24 cellular contexts compared by ENCODE assay signal in genomic region chr16:48008011-48008410, GRCh38.
"Had no signal": no experiment of that assay in that cellular context is flagged by ENCODE, and none has a peak within 500 bp of the region (broad histone marks: within the 10 kb centered on the region; RNA-seq: fewer than 3 reads in every experiment).

No MANE protein-coding gene starts in this region.

- H3K27me3 ChIP-seq: dorsolateral prefrontal cortex, gastrocnemius medialis, pancreas, right lobe of liver, thyroid gland had no signal

- DNase-seq: cerebellar nuclear complex; dorsolateral prefrontal cortex; effector CD4-positive, alpha-beta T cell; foreskin fibroblast; gastrocnemius medialis; kidney; left colon; left ventricle myocardium superior; lower lobe of right lung; naive thymus-derived CD8-positive, alpha-beta T cell; nephron progenitor cell; occipital lobe; pancreas; retina; right lobe of liver; small intestine; stimulated activated CD4-positive, alpha-beta T cell treated with anti-CD3 and anti-CD28 coated beads, Interleukin-12 subunit alpha, Interleukin-12 subunit beta, amount 100 ng/mL, for 4 hours; stimulated activated CD4-positive, alpha-beta T cell treated with anti-CD3 and anti-CD28 coated beads, Interleukin-1b, Interleukin-23, amount 100 ng/mL, for 48 hours; stimulated activated CD4-positive, alpha-beta T cell treated with anti-CD3 and anti-CD28 coated beads, Interleukin-4, amount 100 ng/mL, for 1 hour; stimulated activated CD8-positive, alpha-beta memory T cell treated with anti-CD3 and anti-CD28 coated beads, Interleukin-4, amount 100 ng/mL, for 48 hours; stimulated activated naive CD4-positive, alpha-beta T cell; stimulated activated naive CD8-positive, alpha-beta T cell treated with anti-CD3 and anti-CD28 coated beads, Interleukin-15, amount 100 ng/mL, for 72 hours; thyroid gland; trophoblast cell had no signal

- H3K4me1 Mint-ChIP-seq: stimulated activated naive CD8-positive, alpha-beta T cell treated with anti-CD3 and anti-CD28 coated beads, Interleukin-15, amount 100 ng/mL, for 72 hours had no signal

- H3K27ac ChIP-seq: dorsolateral prefrontal cortex, gastrocnemius medialis, lower lobe of right lung, pancreas, right lobe of liver, thyroid gland had no signal

- H3K4me3 ChIP-seq: dorsolateral prefrontal cortex, gastrocnemius medialis, lower lobe of right lung, pancreas, right lobe of liver, thyroid gland had no signal

- H3K36me3 ChIP-seq: gastrocnemius medialis, lower lobe of right lung, pancreas, right lobe of liver, thyroid gland had no signal

- H3K9me3 ChIP-seq: gastrocnemius medialis, lower lobe of right lung, pancreas, right lobe of liver, thyroid gland had no signal

- H3K4me1 ChIP-seq: gastrocnemius medialis, lower lobe of right lung, pancreas, right lobe of liver had no signal

- H3K27ac Mint-ChIP-seq: naive thymus-derived CD8-positive, alpha-beta T cell; nephron progenitor cell; stimulated activated naive CD8-positive, alpha-beta T cell treated with anti-CD3 and anti-CD28 coated beads, Interleukin-15, amount 100 ng/mL, for 72 hours had no signal

- ATAC-seq: gastrocnemius medialis; left colon; left ventricle myocardium superior; lower lobe of right lung; naive thymus-derived CD8-positive, alpha-beta T cell; pancreas; right lobe of liver; stimulated activated naive CD8-positive, alpha-beta T cell treated with anti-CD3 and anti-CD28 coated beads, Interleukin-15, amount 100 ng/mL, for 72 hours had no signal

- H3K4me3 Mint-ChIP-seq: naive thymus-derived CD8-positive, alpha-beta T cell; nephron progenitor cell; stimulated activated naive CD8-positive, alpha-beta T cell treated with anti-CD3 and anti-CD28 coated beads, Interleukin-15, amount 100 ng/mL, for 72 hours had no signal
